ENCODE assay signal across 27 cellular contexts in genomic region chr22:19540394-19540793, GRCh38.
"Had no signal": no experiment of that assay in that cellular context is flagged by ENCODE, and none has a peak within 500 bp of the region (broad histone marks: within the 10 kb centered on the region; RNA-seq: fewer than 3 reads in every experiment).

No MANE protein-coding gene starts in this region.

- FAIRE-seq: urothelium cell line had no signal

- H3K27ac ChIP-seq: stomach, suprapubic skin, testis, thoracic aorta, thyroid gland, tibial artery, tibial nerve, transverse colon, upper lobe of left lung, upper lobe of right lung, uterus, vagina had no signal

- H3K4me1 ChIP-seq: testis, tibial nerve, upper lobe of right lung, uterus, vagina had no signal

- DNase-seq: stimulated activated CD4-positive, alpha-beta T cell treated with anti-CD3 and anti-CD28 coated beads, Interleukin-2, amount 100 ng/mL, for 48 hours; stimulated activated CD4-positive, alpha-beta T cell treated with anti-CD3 and anti-CD28 coated beads, Interleukin-4, amount 100 ng/mL, for 1 hour; stimulated activated CD4-positive, alpha-beta T cell treated with anti-CD3 and anti-CD28 coated beads, Interleukin-4, amount 100 ng/mL, for 24 hours; stimulated activated CD4-positive, alpha-beta T cell treated with anti-CD3 and anti-CD28 coated beads, Interleukin-4, amount 100 ng/mL, for 4 hours; stimulated activated CD8-positive, alpha-beta memory T cell treated with anti-CD3 and anti-CD28 coated beads, Interleukin-4, amount 100 ng/mL, for 48 hours; stimulated activated naive B cell treated with anti-CD40 and anti-IgM and Interleukin-4, amounts not matched to agents 10 μg/mL and 1 μg/mL and 100 μg/mL, for 72 hours; stimulated activated naive CD4-positive, alpha-beta T cell; stimulated activated naive CD4-positive, alpha-beta T cell treated with Interleukin-2 at 50 U/mL for 16 hours; stimulated activated naive CD8-positive, alpha-beta T cell treated with anti-CD3 and anti-CD28 coated beads, Interleukin-15, amount 100 ng/mL, for 72 hours; stimulated activated naive CD8-positive, alpha-beta T cell treated with anti-CD3 and anti-CD28 coated beads, Interleukin-15, Interleukin-2, amounts not matched to agents 100 U/mL and 50 U/mL, for 24 hours; stomach; substantia nigra; testis; thyroid gland; tibial artery; transverse colon; trophoblast cell; upper lobe of left lung; upper lobe of right lung; uterus had no signal

- H3K9me3 ChIP-seq: stomach, suprapubic skin, testis, thoracic aorta, thyroid gland, tibial artery, tibial nerve, transverse colon, upper lobe of left lung, upper lobe of right lung, uterus, vagina had no signal

- H3K4me3 ChIP-seq: stomach, suprapubic skin, testis, thoracic aorta, thyroid gland, tibial artery, tibial nerve, transverse colon, upper lobe of left lung, upper lobe of right lung, uterus, vagina had no signal

- ATAC-seq: stimulated activated effector memory CD8-positive, alpha-beta T cell treated with anti-CD3 and anti-CD28 coated beads, Interleukin-12 subunit alpha, Interleukin-12 subunit beta, amount 100 ng/mL, for 72 hours; stimulated activated memory B cell treated with anti-CD40 and anti-IgM and Interleukin-4, amounts not matched to agents 10 μg/mL and 1 μg/mL and 100 μg/mL, for 72 hours; stimulated activated naive B cell treated with anti-CD40 and anti-IgM and Interleukin-4, amounts not matched to agents 10 μg/mL and 1 μg/mL and 100 μg/mL, for 72 hours; stimulated activated naive CD8-positive, alpha-beta T cell treated with anti-CD3 and anti-CD28 coated beads, Interleukin-15, amount 100 ng/mL, for 72 hours; stimulated activated naive CD8-positive, alpha-beta T cell treated with anti-CD3 and anti-CD28 coated beads, Interleukin-15, Interleukin-2, amounts not matched to agents 100 U/mL and 50 U/mL, for 24 hours; upper lobe of right lung had no signal

- H3K27me3 ChIP-seq: testis, thyroid gland, tibial nerve, transverse colon, upper lobe of left lung, upper lobe of right lung, uterus, vagina had no signal

- H3K36me3 ChIP-seq: stomach, suprapubic skin, thoracic aorta, thyroid gland, tibial artery, tibial nerve, transverse colon, upper lobe of left lung, upper lobe of right lung, uterus, vagina had no signal
